ENCODE assay signal across 14 cellular contexts in genomic region chr1:23823767-23824166, GRCh38. TPM values are rescaled to one million over a fixed set of nuclear protein-coding genes. Genes with fewer than 3 reads are reported as not detected.
DNase-seq lines count a peak whose midpoint lies in the region; ATAC-seq and TF ChIP-seq lines count a peak whose summit lies in the region.
"Had no signal": no experiment of that assay in that cellular context is flagged by ENCODE, and none has a peak within 500 bp of the region (broad histone marks: within the 10 kb centered on the region; RNA-seq: fewer than 3 reads in every experiment).

No MANE protein-coding gene starts in this region.

- POLR2A ChIA-PET in CD4-positive, alpha-beta T cell (lab: Charles Lee), result interaction anchor here (1.5 to 2.1 kb wide), 3 partner anchors 14 to 32 kb away, joined by 3 to 32 read pairs (median 10); partner anchors contain the start of gene GALE

- no peaks in the 10 kb centered on the region for H3K27me3 Mint-ChIP-seq in CD4-positive, alpha-beta T cell
- no peaks in the 10 kb centered on the region for H3K27me3 Mint-ChIP-seq in central memory CD8-positive, alpha-beta T cell
- H3K27me3 Mint-ChIP-seq in natural killer cell treated with Interleukin-12 subunit alpha and Interleukin-12 subunit beta and Interleukin-15 and Interleukin-18, amount 100 ng/mL, for 72 hours, result no peaks in the 10 kb centered on the region

- no peak overlapping the region for H2AFZ ChIP-seq in Karpas-422 (ENCODE audit: low read length)

- no peaks in the 10 kb centered on the region for H3K9me3 ChIP-seq in CD4-positive, alpha-beta T cell (ENCODE audit: control insufficient read depth, low read length)
- H3K9me3 ChIP-seq in Karpas-422 (ENCODE audit: low read length) (no peaks in the 10 kb centered on the region), vagina (no peaks in the 10 kb centered on the region), prostate gland (no peaks in the 10 kb centered on the region)

- H3K4me2 ChIP-seq in Karpas-422 (ENCODE audit: low read depth, low read length, poor library complexity, severe bottlenecking), result peak overlapping the region; percentile 70

- no peak overlapping the region for H3K27ac ChIP-seq in CD4-positive, alpha-beta T cell (ENCODE audit: low read depth, low read length)
- H3K27ac ChIP-seq in Karpas-422 (ENCODE audit: low read length), result no peak overlapping the region
- no peak overlapping the region for H3K27ac ChIP-seq in vagina
- no peak overlapping the region for H3K27ac ChIP-seq in prostate gland
- H3K27ac ChIP-seq: brain microvascular endothelial cell had no signal

- no peak for TF ChIP-seq POLR2A in vagina (IDR thresholded peaks at IDR 0.05)
- no peak for TF ChIP-seq POLR2A in prostate gland (IDR thresholded peaks at IDR 0.05)

- H3K36me3 Mint-ChIP-seq in CD4-positive, alpha-beta T cell (ENCODE audit: low read depth), result peaks cover 19% of the 10 kb centered on the region
- H3K36me3 Mint-ChIP-seq in central memory CD8-positive, alpha-beta T cell (ENCODE audit: insufficient read depth), result peaks cover 9% of the 10 kb centered on the region
- no peaks in the 10 kb centered on the region for H3K36me3 Mint-ChIP-seq in natural killer cell treated with Interleukin-12 subunit alpha and Interleukin-12 subunit beta and Interleukin-15 and Interleukin-18, amount 100 ng/mL, for 72 hours

- no peak for ATAC-seq in CD4-positive, alpha-beta T cell (ENCODE audit: poor library complexity)
- ATAC-seq in central memory CD8-positive, alpha-beta T cell (replicated peaks; ENCODE audit: extremely low read depth, poor library complexity, severe bottlenecking), result no peak
- ATAC-seq in natural killer cell treated with Interleukin-12 subunit alpha and Interleukin-12 subunit beta and Interleukin-15 and Interleukin-18, amount 100 ng/mL, for 72 hours, result no peak
- ATAC-seq in GM18519 (IDR thresholded peaks at IDR 0.05; ENCODE audit: low FRiP score, unreplicated experiment), result no peak

- peak overlapping the region; percentile 96; the same call in 1 of the 2 replicates for H3K9ac ChIP-seq in Karpas-422 (ENCODE audit: low read length)

- no peaks in the 10 kb centered on the region for H3K9me2 ChIP-seq in Karpas-422 (replicated peaks; ENCODE audit: insufficient read depth, low read length)

- CTCF ChIA-PET in CD4-positive, alpha-beta T cell (lab: Charles Lee), result interaction anchor here (1.3 to 5.5 kb wide), 2 partner anchors 13 to 23 kb away, joined by 3 to 44 read pairs; partner anchors contain the start of gene GALE

- H4K20me1 ChIP-seq in Karpas-422 (ENCODE audit: insufficient read depth, low read depth, low read length), result no peaks in the 10 kb centered on the region

- intact Hi-C loops in CD4-positive, alpha-beta T cell (cut with DNase I, micrococcal nuclease), result loop anchor here in 1 of 2 experiments (2.0 to 10.0 kb wide), 2 partner anchors 21 to 1511 kb away; partner anchors contain the start of gene TMEM50A
- intact Hi-C loops in vagina (cut with DNase I) (no loop called here), prostate gland (cut with DNase I) (no loop called here)

- TF ChIP-seq CTCF in CD4-positive, alpha-beta T cell (IDR thresholded peaks at IDR 0.05), result no peak
- no peak for TF ChIP-seq CTCF in vagina (IDR thresholded peaks at IDR 0.05)
- no peak for TF ChIP-seq CTCF in prostate gland (IDR thresholded peaks at IDR 0.05)

- peak overlapping the region; percentile 87; the same call in 1 of the 2 replicates for H3K4me3 ChIP-seq in Karpas-422 (ENCODE audit: low read length)
- H3K4me3 ChIP-seq in vagina, result no peak overlapping the region
- no peak overlapping the region for H3K4me3 ChIP-seq in prostate gland

- H3K4me1 ChIP-seq in Karpas-422 (ENCODE audit: low read length) (peaks cover 22% of the 10 kb centered on the region), vagina (peaks cover 8% of the 10 kb centered on the region), prostate gland (replicated peaks) (no peaks in the 10 kb centered on the region)

- peak overlapping the region; percentile 85 for H3K4me3 Mint-ChIP-seq in CD4-positive, alpha-beta T cell
- H3K4me3 Mint-ChIP-seq in central memory CD8-positive, alpha-beta T cell, result peak overlapping the region; percentile 54
- H3K4me3 Mint-ChIP-seq in natural killer cell treated with Interleukin-12 subunit alpha and Interleukin-12 subunit beta and Interleukin-15 and Interleukin-18, amount 100 ng/mL, for 72 hours, result peak overlapping the region; percentile 90

- peak overlapping the region; percentile 96 for H3K27ac Mint-ChIP-seq in CD4-positive, alpha-beta T cell
- H3K27ac Mint-ChIP-seq in central memory CD8-positive, alpha-beta T cell (ENCODE audit: low read depth), result no peak overlapping the region
- peak overlapping the region in 1 of 2 donors; percentile 96 for H3K27ac Mint-ChIP-seq in natural killer cell treated with Interleukin-12 subunit alpha and Interleukin-12 subunit beta and Interleukin-15 and Interleukin-18, amount 100 ng/mL, for 72 hours

- H3K79me2 ChIP-seq in Karpas-422 (ENCODE audit: low read length), result peaks cover 18% of the 10 kb centered on the region

- no peaks in the 10 kb centered on the region for H3K27me3 ChIP-seq in CD4-positive, alpha-beta T cell (ENCODE audit: control insufficient read depth, insufficient read depth, low read length)
- H3K27me3 ChIP-seq in Karpas-422 (ENCODE audit: low read length), result no peaks in the 10 kb centered on the region
- H3K27me3 ChIP-seq in vagina, result no peaks in the 10 kb centered on the region
- H3K27me3 ChIP-seq in prostate gland (replicated peaks; ENCODE audit: insufficient read depth), result no peaks in the 10 kb centered on the region
- H3K27me3 ChIP-seq: brain microvascular endothelial cell had no signal

- no peak for DNase-seq in CD4-positive, alpha-beta T cell
- DNase-seq in Karpas-422 (no peak), mucosa of gallbladder (ENCODE audit: low spot score) (no peak), vagina (ENCODE audit: extremely low spot score in 2 of 2) (no peak), prostate gland (ENCODE audit: low spot score) (no peak)
- DNase-seq in central memory CD8-positive, alpha-beta T cell (ENCODE audit: low spot score in 2 of 2), result no peak
- no peak for DNase-seq in natural killer cell treated with Interleukin-12 subunit alpha and Interleukin-12 subunit beta and Interleukin-15 and Interleukin-18, amount 100 ng/mL, for 72 hours (ENCODE audit: low spot score)
- DNase-seq: brain microvascular endothelial cell, DMS79, KG1, NCI-H226, retina, Right ventricle myocardium superior had no signal

- H3K4me1 Mint-ChIP-seq in CD4-positive, alpha-beta T cell (ENCODE audit: low read depth), result peaks cover 20% of the 10 kb centered on the region
- peaks cover 21% of the 10 kb centered on the region for H3K4me1 Mint-ChIP-seq in central memory CD8-positive, alpha-beta T cell
- peaks cover 17 to 20% of the 10 kb centered on the region in 2 donors for H3K4me1 Mint-ChIP-seq in natural killer cell treated with Interleukin-12 subunit alpha and Interleukin-12 subunit beta and Interleukin-15 and Interleukin-18, amount 100 ng/mL, for 72 hours (ENCODE audit: low read depth in 2 of 2)

- 85% methylated on average over 7 of the region's 7 CpGs for WGBS in prostate gland

- H3K36me3 ChIP-seq in Karpas-422 (ENCODE audit: insufficient read depth, low read length) (no peaks in the 10 kb centered on the region), vagina (no peaks in the 10 kb centered on the region), prostate gland (no peaks in the 10 kb centered on the region)
- H3K36me3 ChIP-seq: brain microvascular endothelial cell had no signal

- H3K9me3 Mint-ChIP-seq in CD4-positive, alpha-beta T cell, result no peaks in the 10 kb centered on the region
- no peaks in the 10 kb centered on the region for H3K9me3 Mint-ChIP-seq in central memory CD8-positive, alpha-beta T cell
- H3K9me3 Mint-ChIP-seq in natural killer cell treated with Interleukin-12 subunit alpha and Interleukin-12 subunit beta and Interleukin-15 and Interleukin-18, amount 100 ng/mL, for 72 hours, result no peaks in the 10 kb centered on the region

RNA-seq across cellular contexts. Expression of gene HMGCL, which starts 1.5 kb away (rescaled TPM):
- total RNA-seq in CD4-positive, alpha-beta T cell, result 1 to 10 TPM; 8.9 to 9.6 TPM
- total RNA-seq in Karpas-422 (2014; rRNA removed; shearing (Covaris generic); ENCODE audit: low replicate concordance), result 25.6 and 45.2 TPM in 2 replicates
- total RNA-seq in natural killer cell treated with Interleukin-12 subunit alpha and Interleukin-12 subunit beta and Interleukin-15 and Interleukin-18, amount 100 ng/mL, for 72 hours, result 10 to 100 TPM; 26.1 to 29.1 TPM
- total RNA-seq in mucosa of gallbladder (57.6 TPM), vagina (25.3 TPM), prostate gland (10 to 100 TPM; 51.1 to 58.7 TPM)

RNA-seq across cellular contexts. Expression of gene GALE, which starts 23.2 kb away (rescaled TPM):
- total RNA-seq in CD4-positive, alpha-beta T cell, result 1 to 10 TPM; 5.4 to 6.9 TPM
- 16.8 and 39.7 TPM in 2 replicates for total RNA-seq in Karpas-422 (2014; rRNA removed; shearing (Covaris generic); ENCODE audit: low replicate concordance)
- 10 to 100 TPM; 54.3 to 68.1 TPM for total RNA-seq in natural killer cell treated with Interleukin-12 subunit alpha and Interleukin-12 subunit beta and Interleukin-15 and Interleukin-18, amount 100 ng/mL, for 72 hours
- total RNA-seq in mucosa of gallbladder, result 111 TPM
- 12.3 TPM for total RNA-seq in vagina
- total RNA-seq in prostate gland, result 10 to 100 TPM; 26.3 to 27.3 TPM

RNA-seq across cellular contexts. Expression of gene LYPLA2, which starts 32.8 kb away (rescaled TPM):
- 10 to 100 TPM; 37.4 to 37.7 TPM for total RNA-seq in CD4-positive, alpha-beta T cell
- total RNA-seq in Karpas-422 (2014; rRNA removed; shearing (Covaris generic); ENCODE audit: low replicate concordance), result 43.1 and 69.8 TPM in 2 replicates
- total RNA-seq in natural killer cell treated with Interleukin-12 subunit alpha and Interleukin-12 subunit beta and Interleukin-15 and Interleukin-18, amount 100 ng/mL, for 72 hours, result 100 to 1,000 TPM; 117 to 120 TPM
- total RNA-seq in mucosa of gallbladder (63.2 TPM), vagina (56.2 TPM), prostate gland (10 to 100 TPM; 53.6 to 57.7 TPM)

RNA-seq across cellular contexts. Expression of gene FUCA1, which starts 44.3 kb away (rescaled TPM):
- total RNA-seq in CD4-positive, alpha-beta T cell, result 1 to 10 TPM; 3.6 to 4.1 TPM
- 37.8 and 47.2 TPM in 2 replicates for total RNA-seq in Karpas-422 (2014; rRNA removed; shearing (Covaris generic); ENCODE audit: low replicate concordance)
- total RNA-seq in natural killer cell treated with Interleukin-12 subunit alpha and Interleukin-12 subunit beta and Interleukin-15 and Interleukin-18, amount 100 ng/mL, for 72 hours, result 10 to 100 TPM; 10.3 to 15.1 TPM
- total RNA-seq in mucosa of gallbladder (65.9 TPM), vagina (10.6 TPM), prostate gland (100 to 1,000 TPM in 1 of 2 donors, 10 to 100 TPM in 1; 51.4 to 111 TPM)

RNA-seq across cellular contexts. Expression of gene PITHD1, which starts 45.5 kb away (rescaled TPM):
- 100 to 1,000 TPM; 110 to 111 TPM for total RNA-seq in CD4-positive, alpha-beta T cell
- total RNA-seq in Karpas-422 (2014; rRNA removed; shearing (Covaris generic); ENCODE audit: low replicate concordance), result 35.6 and 55.7 TPM in 2 replicates
- 10 to 100 TPM; 68.6 to 77.7 TPM for total RNA-seq in natural killer cell treated with Interleukin-12 subunit alpha and Interleukin-12 subunit beta and Interleukin-15 and Interleukin-18, amount 100 ng/mL, for 72 hours
- total RNA-seq in mucosa of gallbladder (49.0 TPM), vagina (63.6 TPM), prostate gland (10 to 100 TPM; 85.7 to 86.7 TPM)
